ENCODE assay signal across 14 cellular contexts in the genomic region with DNA sequence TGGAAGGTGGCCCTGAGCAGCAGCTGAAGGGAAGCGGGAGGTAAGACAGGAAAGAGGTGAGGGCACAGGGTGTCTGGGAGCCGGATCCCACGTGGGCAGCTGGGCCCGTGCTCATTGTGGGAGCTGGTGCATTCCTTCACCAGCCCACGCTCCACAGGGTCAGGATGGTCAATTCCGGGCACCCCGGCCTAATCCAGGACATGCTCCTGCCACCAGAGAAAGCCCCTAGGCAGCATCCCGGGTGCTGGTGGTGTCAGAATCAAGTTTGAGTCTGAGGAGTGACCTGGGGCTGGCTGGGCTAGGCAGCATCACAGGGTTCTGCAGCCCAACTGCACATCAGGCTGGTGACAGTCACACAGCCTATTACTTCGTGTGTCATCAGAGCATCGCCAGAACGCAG. TPM values are rescaled to one million over a fixed set of nuclear protein-coding genes. Genes with fewer than 3 reads are reported as not detected.
DNase-seq lines count a peak whose midpoint lies in the region; ATAC-seq and TF ChIP-seq lines count a peak whose summit lies in the region.
"Had no signal": no experiment of that assay in that cellular context is flagged by ENCODE, and none has a peak within 500 bp of the region (broad histone marks: within the 10 kb centered on the region; RNA-seq: fewer than 3 reads in every experiment).

No MANE protein-coding gene starts in this region.

- H3K4me3 ChIP-seq in Loucy (ENCODE audit: low read length, poor library complexity, severe bottlenecking), result no peak overlapping the region
- no peak overlapping the region for H3K4me3 ChIP-seq in adrenal gland
- H3K4me3 ChIP-seq in hepatocyte, result no peak overlapping the region
- no peak overlapping the region for H3K4me3 ChIP-seq in skeletal muscle satellite cell (ENCODE audit: low read length)
- H3K4me3 ChIP-seq: GM12878, prostate gland had no signal

- peaks cover 29% of the 10 kb centered on the region for H3K4me1 ChIP-seq in Loucy (ENCODE audit: insufficient read depth, low read length, poor library complexity, severe bottlenecking)
- H3K4me1 ChIP-seq in adrenal gland (replicated peaks in 1 of 2), result peaks cover 5 to 13% of the 10 kb centered on the region in 2 donors
- H3K4me1 ChIP-seq in hepatocyte (ENCODE audit: insufficient read depth), result peaks cover 7% of the 10 kb centered on the region
- peaks cover 34% of the 10 kb centered on the region for H3K4me1 ChIP-seq in skeletal muscle satellite cell (ENCODE audit: control insufficient read depth, insufficient read depth, low read length)
- H3K4me1 ChIP-seq: prostate gland had no signal

- H3K27me3 ChIP-seq in Loucy (ENCODE audit: insufficient read depth, low read length, poor library complexity, severe bottlenecking) (no peaks in the 10 kb centered on the region), adrenal gland (no peaks in the 10 kb centered on the region), hepatocyte (no peaks in the 10 kb centered on the region), skeletal muscle satellite cell (ENCODE audit: control insufficient read depth, insufficient read depth, low read length) (no peaks in the 10 kb centered on the region)

- H3K9me3 ChIP-seq in Loucy (ENCODE audit: insufficient read depth, low read depth, low read length), result no peaks in the 10 kb centered on the region
- H3K9me3 ChIP-seq in adrenal gland (replicated peaks in 1 of 3), result no peaks in the 10 kb centered on the region
- H3K9me3 ChIP-seq in hepatocyte (ENCODE audit: low read depth), result no peaks in the 10 kb centered on the region
- no peaks in the 10 kb centered on the region for H3K9me3 ChIP-seq in skeletal muscle satellite cell (replicated peaks; ENCODE audit: low read length)
- H3K9me3 ChIP-seq: prostate gland had no signal

- H3K79me2 ChIP-seq in Loucy (ENCODE audit: insufficient read depth, low read length) (no peaks in the 10 kb centered on the region), hepatocyte (no peaks in the 10 kb centered on the region)

- H2AFZ ChIP-seq in Loucy (ENCODE audit: low read length) (no peak overlapping the region), hepatocyte (no peak overlapping the region)

- peak in 1 of 7 donors; percentile 51 for DNase-seq in adrenal gland
- no peak for DNase-seq in hepatocyte (ENCODE audit: low spot score)
- no peak for DNase-seq in NCI-H2227 treated with DMSO at 0.1 percent for 48 hours (lab: John Stamatoyannopoulos, UW)
- no peak for DNase-seq in NCI-H510A treated with DMSO at 0.1 percent for 48 hours (lab: John Stamatoyannopoulos, UW)
- DNase-seq: CD4-positive, alpha-beta memory T cell; NCI-H1092; NCI-H2171 treated with DMSO at 0.1 percent for 48 hours; stimulated activated CD4-positive, alpha-beta T cell treated with anti-CD3 and anti-CD28 coated beads, Interleukin-4, amount 100 ng/mL, for 1 hour; T-helper 1 cell had no signal

- peaks cover 12% of the 10 kb centered on the region; the same call in 1 of the 2 replicates for H3K36me3 ChIP-seq in Loucy (ENCODE audit: insufficient read depth, low read length)
- H3K36me3 ChIP-seq in adrenal gland (replicated peaks in 1 of 2), result peaks cover 0 to 19% of the 10 kb centered on the region in 2 donors
- no peaks in the 10 kb centered on the region for H3K36me3 ChIP-seq in hepatocyte (replicated peaks; ENCODE audit: insufficient read depth, low read depth)
- H3K36me3 ChIP-seq in skeletal muscle satellite cell (ENCODE audit: insufficient read depth, low read length), result peaks cover 20% of the 10 kb centered on the region
- H3K36me3 ChIP-seq: prostate gland had no signal

- H3K27ac ChIP-seq in adrenal gland (peak overlapping the region in 4 of 5 donors; percentile 31 to 86 (median 69)), hepatocyte (peak overlapping the region; percentile 79)
- H3K27ac ChIP-seq: prostate gland had no signal

- no peak overlapping the region for H3K4me2 ChIP-seq in Loucy (ENCODE audit: low read depth, low read length, poor library complexity, severe bottlenecking)
- H3K4me2 ChIP-seq in hepatocyte, result no peak overlapping the region
- H3K4me2 ChIP-seq in skeletal muscle satellite cell (ENCODE audit: low read length), result no peak overlapping the region

- no peak for TF ChIP-seq POLR2A in adrenal gland (IDR thresholded peaks at IDR 0.05)

- H3F3A ChIP-seq in Loucy (ENCODE audit: low read depth), result peaks cover 4% of the 10 kb centered on the region; the same call in 1 of the 2 replicates

- no peak for ATAC-seq in GM18907 (IDR thresholded peaks at IDR 0.05; ENCODE audit: unreplicated experiment)
- ATAC-seq: GM12878 had no signal

- H4K20me1 ChIP-seq in Loucy (ENCODE audit: insufficient read depth, low read length, poor library complexity, severe bottlenecking) (no peaks in the 10 kb centered on the region), hepatocyte (ENCODE audit: insufficient read depth, poor library complexity, severe bottlenecking) (no peaks in the 10 kb centered on the region)

- WGBS in adrenal gland, 4 donors, result 72 to 93% (median 90%) methylated on average over 8 to 11 of the region's 11 CpGs
- WGBS in hepatocyte (ENCODE audit: low lambda C conversion rate, missing lambda C conversion rate), result 97% methylated on average over 11 of the region's 11 CpGs

- TF ChIP-seq CTCF in Loucy (conservative IDR thresholded peaks at IDR 0.05; ENCODE audit: low read length) (no peak), adrenal gland (IDR thresholded peaks at IDR 0.05) (no peak), hepatocyte (IDR thresholded peaks at IDR 0.05; ENCODE audit: poor library complexity) (no peak)

- H3K9ac ChIP-seq in Loucy (ENCODE audit: low read depth, low read length, poor library complexity, severe bottlenecking) (peak overlapping the region; percentile 52), skeletal muscle satellite cell (ENCODE audit: low read depth, low read length) (peak overlapping the region; percentile 67)

- H3K9me2 ChIP-seq in Loucy (replicated peaks; ENCODE audit: low read depth, low read length) (no peaks in the 10 kb centered on the region), hepatocyte (replicated peaks; ENCODE audit: insufficient read depth) (no peaks in the 10 kb centered on the region)

- intact Hi-C loops in adrenal gland (cut with DNase I), result no loop called here

RNA-seq across cellular contexts. Expression of gene PDCD6, which starts 7.1 kb away (rescaled TPM):
- total RNA-seq in adrenal gland, result 100 to 1,000 TPM in 7 of 8 donors, 10 to 100 TPM in 1; 97.8 to 144 (median 111) TPM
- 100 to 1,000 TPM; 110 to 167 (median 130) TPM for polyA plus RNA-seq in adrenal gland
- total RNA-seq in hepatocyte, result 109 and 116 TPM in 2 replicates
- 169 and 197 TPM in 2 replicates for polyA plus RNA-seq in hepatocyte
- total RNA-seq in skeletal muscle satellite cell (2012; rRNA removed), result 96.1 and 105 TPM in 2 replicates

RNA-seq across cellular contexts. Expression of gene SDHA, which starts 46.2 kb away (rescaled TPM):
- 100 to 1,000 TPM; 167 to 296 (median 215) TPM for total RNA-seq in adrenal gland
- 100 to 1,000 TPM; 116 to 203 (median 182) TPM for polyA plus RNA-seq in adrenal gland
- total RNA-seq in hepatocyte, result 91.2 and 102 TPM in 2 replicates
- polyA plus RNA-seq in hepatocyte, result 140 and 159 TPM in 2 replicates
- total RNA-seq in skeletal muscle satellite cell (2012; rRNA removed), result 82.1 and 90.5 TPM in 2 replicates

RNA-seq across cellular contexts. Expression of gene CCDC127, which starts 46.4 kb away (rescaled TPM):
- total RNA-seq in adrenal gland (1 to 10 TPM; 4.6 to 9.7 (median 6.7) TPM), hepatocyte (4.6 and 4.8 TPM in 2 replicates)
- polyA plus RNA-seq in adrenal gland (1 to 10 TPM; 3.0 to 6.1 (median 3.1) TPM), hepatocyte (11.4 and 13.7 TPM in 2 replicates)
- 2.3 and 4.2 TPM in 2 replicates for total RNA-seq in skeletal muscle satellite cell (2012; rRNA removed)

RNA-seq across cellular contexts. Expression of gene AHRR, which starts 57.2 kb away (rescaled TPM):
- total RNA-seq in adrenal gland (1 to 10 TPM in 4 of 8 donors, under 1 TPM in 4; 0.17 to 2.9 (median 0.99) TPM), hepatocyte (1.8 and 2.6 TPM in 2 replicates)
- polyA plus RNA-seq in adrenal gland (1 to 10 TPM in 1 of 3 donors, under 1 TPM in 2; 0.55 to 1.6 (median 0.88) TPM), hepatocyte (1.8 and 2.4 TPM in 2 replicates)
- 8.1 and 9.8 TPM in 2 replicates for total RNA-seq in skeletal muscle satellite cell (2012; rRNA removed)
